In the genomic region with DNA sequence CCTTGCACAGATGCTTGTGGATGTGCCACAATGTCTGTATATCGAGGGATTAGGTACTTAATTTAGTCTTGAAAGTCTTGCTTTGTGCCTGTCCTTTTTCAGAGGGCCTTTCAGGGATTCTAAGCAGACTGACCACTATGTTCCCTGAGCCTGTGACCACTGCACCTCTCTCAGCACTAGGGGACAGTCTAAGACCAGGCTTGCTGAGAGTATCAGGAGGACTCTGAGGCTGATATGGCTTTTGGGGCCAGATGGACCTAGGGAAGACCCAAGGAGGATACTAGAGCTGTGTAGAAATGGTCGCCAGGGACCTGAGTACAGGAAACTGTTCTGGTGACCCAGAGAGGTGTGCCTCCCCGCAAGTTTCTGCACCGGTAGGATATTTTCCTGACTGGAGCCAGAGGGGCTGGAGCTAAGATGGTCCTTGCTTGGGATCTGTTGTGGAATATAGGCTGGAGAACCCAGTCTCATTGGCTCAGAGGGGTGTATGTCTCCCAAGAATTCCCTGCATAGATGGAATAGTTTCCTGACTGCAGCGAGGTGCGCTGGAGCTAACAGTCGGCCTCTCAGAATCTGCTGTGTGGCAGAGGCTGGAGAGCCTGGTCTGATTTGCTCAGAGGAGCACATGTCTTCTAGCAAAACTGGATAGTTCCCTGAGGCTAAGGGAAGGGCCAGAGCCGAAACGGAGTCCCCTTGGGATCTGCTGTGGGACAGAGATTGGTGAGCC, we compare ENCODE assay signal across 11 cellular contexts.
DNase-seq lines count a peak whose midpoint lies in the region; ATAC-seq and TF ChIP-seq lines count a peak whose summit lies in the region.
"Had no signal": no experiment of that assay in that cellular context is flagged by ENCODE, and none has a peak within 500 bp of the region (broad histone marks: within the 10 kb centered on the region; RNA-seq: fewer than 3 reads in every experiment).

No MANE protein-coding gene starts in this region.

- H3K4me3 Mint-ChIP-seq in stimulated activated effector memory CD8-positive, alpha-beta T cell treated with anti-CD3 and anti-CD28 coated beads, Interleukin-12 subunit alpha, Interleukin-12 subunit beta, amount 100 ng/mL, for 72 hours = no peak overlapping the region
- H3K4me3 Mint-ChIP-seq in activated CD4-positive, alpha-beta T cell treated with anti-CD3 and anti-CD28 coated beads for 36 hours = no peak overlapping the region
- H3K4me3 Mint-ChIP-seq: T-helper 1 cell treated with Interleukin-12 subunit alpha and Interleukin-12 subunit beta and Interleukin-4 antibody, amounts not matched to agents 30 μg/mL and 1 μg/mL, for 36 hours had no signal

- 0 out of 2 replicates have a peak, but pooled peaks cover 4% of the 10 kb centered on the region for H3K4me1 ChIP-seq in OCI-LY3 (ENCODE audit: low read length)

- no peak for TF ChIP-seq POLR2A in GM18505 (IDR thresholded peaks at IDR 0.05; ENCODE audit: borderline replicate concordance, extremely low read depth, insufficient read depth, insufficient read length)

- peak; percentile 40 for TF ChIP-seq CTCF in OCI-LY3 (IDR thresholded peaks at IDR 0.05; ENCODE audit: low read depth, low read length)

- no peak overlapping the region for H3K27ac ChIP-seq in OCI-LY3 (ENCODE audit: low read length)

- H2AFZ ChIP-seq in OCI-LY3 (ENCODE audit: low read depth, low read length) = no peak overlapping the region

- no peaks in the 10 kb centered on the region for H3K79me2 ChIP-seq in OCI-LY3 (ENCODE audit: low read length)

- H3K4me2 ChIP-seq in OCI-LY3 (ENCODE audit: low read length) = no peak overlapping the region

- no peak overlapping the region for H3K4me3 ChIP-seq in OCI-LY3 (ENCODE audit: low read length)

- no peaks in the 10 kb centered on the region; the same call in 1 of the 2 replicates for H3K27me3 ChIP-seq in OCI-LY3 (ENCODE audit: low read depth, low read length)

- H3K9ac ChIP-seq in OCI-LY3 (ENCODE audit: low read length) = no peak overlapping the region

- H3K27ac Mint-ChIP-seq in stimulated activated effector memory CD8-positive, alpha-beta T cell treated with anti-CD3 and anti-CD28 coated beads, Interleukin-12 subunit alpha, Interleukin-12 subunit beta, amount 100 ng/mL, for 72 hours = no peak overlapping the region
- no peak overlapping the region for H3K27ac Mint-ChIP-seq in activated CD4-positive, alpha-beta T cell treated with anti-CD3 and anti-CD28 coated beads for 36 hours
- H3K27ac Mint-ChIP-seq: T-helper 1 cell treated with Interleukin-12 subunit alpha and Interleukin-12 subunit beta and Interleukin-4 antibody, amounts not matched to agents 30 μg/mL and 1 μg/mL, for 36 hours had no signal

- no peaks in the 10 kb centered on the region for H4K20me1 ChIP-seq in OCI-LY3 (ENCODE audit: insufficient read depth, low read length)

- no peaks in the 10 kb centered on the region for H3K9me3 Mint-ChIP-seq in stimulated activated effector memory CD8-positive, alpha-beta T cell treated with anti-CD3 and anti-CD28 coated beads, Interleukin-12 subunit alpha, Interleukin-12 subunit beta, amount 100 ng/mL, for 72 hours
- no peaks in the 10 kb centered on the region for H3K9me3 Mint-ChIP-seq in activated CD4-positive, alpha-beta T cell treated with anti-CD3 and anti-CD28 coated beads for 36 hours (ENCODE audit: low read depth)
- H3K9me3 Mint-ChIP-seq: T-helper 1 cell treated with Interleukin-12 subunit alpha and Interleukin-12 subunit beta and Interleukin-4 antibody, amounts not matched to agents 30 μg/mL and 1 μg/mL, for 36 hours had no signal

- H3K36me3 Mint-ChIP-seq in stimulated activated effector memory CD8-positive, alpha-beta T cell treated with anti-CD3 and anti-CD28 coated beads, Interleukin-12 subunit alpha, Interleukin-12 subunit beta, amount 100 ng/mL, for 72 hours = no peaks in the 10 kb centered on the region
- H3K36me3 Mint-ChIP-seq in activated CD4-positive, alpha-beta T cell treated with anti-CD3 and anti-CD28 coated beads for 36 hours (ENCODE audit: low read depth) = no peaks in the 10 kb centered on the region

- H3K4me1 Mint-ChIP-seq in stimulated activated effector memory CD8-positive, alpha-beta T cell treated with anti-CD3 and anti-CD28 coated beads, Interleukin-12 subunit alpha, Interleukin-12 subunit beta, amount 100 ng/mL, for 72 hours = no peaks in the 10 kb centered on the region
- no peaks in the 10 kb centered on the region for H3K4me1 Mint-ChIP-seq in activated CD4-positive, alpha-beta T cell treated with anti-CD3 and anti-CD28 coated beads for 36 hours

- CTCF ChIA-PET in activated CD4-positive, alpha-beta T cell treated with anti-CD3 and anti-CD28 coated beads for 36 hours (lab: Charles Lee) = interaction anchor here (0.8 kb wide), 1 partner anchor 654 kb away, joined by 4 read pairs; no protein-coding TSS in a partner anchor

- ATAC-seq in esophagus mucosa (peak; percentile 37), GM18505 (IDR thresholded peaks at IDR 0.05; ENCODE audit: unreplicated experiment) (no peak)
- peak; percentile 42 for ATAC-seq in stimulated activated effector memory CD8-positive, alpha-beta T cell treated with anti-CD3 and anti-CD28 coated beads, Interleukin-12 subunit alpha, Interleukin-12 subunit beta, amount 100 ng/mL, for 72 hours
- no peak for ATAC-seq in activated CD4-positive, alpha-beta T cell treated with anti-CD3 and anti-CD28 coated beads for 36 hours

- DNase-seq in NCI-H748 (lab: John Stamatoyannopoulos, UW; ENCODE audit: unreplicated experiment) = peak; percentile 2
- no peak for DNase-seq in NCI-H748 treated with DMSO at 0.1 percent for 48 hours (lab: John Stamatoyannopoulos, UW)
- no peak for DNase-seq in stimulated activated effector memory CD8-positive, alpha-beta T cell treated with anti-CD3 and anti-CD28 coated beads, Interleukin-12 subunit alpha, Interleukin-12 subunit beta, amount 100 ng/mL, for 72 hours (ENCODE audit: low spot score in 2 of 2)
- no peak for DNase-seq in activated CD4-positive, alpha-beta T cell treated with anti-CD3 and anti-CD28 coated beads for 36 hours
- no peak for DNase-seq in NCI-H2107 (lab: John Stamatoyannopoulos, UW)
- DNase-seq: effector CD8-positive, alpha-beta T cell; right cardiac atrium had no signal

- intact Hi-C loops in activated CD4-positive, alpha-beta T cell treated with anti-CD3 and anti-CD28 coated beads for 36 hours (cut with DNase I, micrococcal nuclease) = no loop called here

- POLR2A ChIA-PET in activated CD4-positive, alpha-beta T cell treated with anti-CD3 and anti-CD28 coated beads for 36 hours (lab: Charles Lee) = no interaction called here

- peaks cover 4% of the 10 kb centered on the region for H3K27me3 Mint-ChIP-seq in activated CD4-positive, alpha-beta T cell treated with anti-CD3 and anti-CD28 coated beads for 36 hours

- no peaks in the 10 kb centered on the region for H3K9me3 ChIP-seq in OCI-LY3 (ENCODE audit: insufficient read depth, low read length)

- H3K36me3 ChIP-seq in OCI-LY3 (replicated peaks; ENCODE audit: low read depth, low read length) = no peaks in the 10 kb centered on the region

Comparison
In these comparisons a context has a peak if more than half of its experiments do, and no peak if none do; other contexts are left out.
1. ATAC-seq: peak in esophagus mucosa (single experiment) and stimulated activated effector memory CD8-positive, alpha-beta T cell treated with anti-CD3 and anti-CD28 coated beads, Interleukin-12 subunit alpha, Interleukin-12 subunit beta, amount 100 ng/mL, for 72 hours (single experiment); none in activated CD4-positive, alpha-beta T cell treated with anti-CD3 and anti-CD28 coated beads for 36 hours (single experiment) and GM18505 (single experiment).